ENCODE assay signal across 19 cellular contexts in the genomic region with DNA sequence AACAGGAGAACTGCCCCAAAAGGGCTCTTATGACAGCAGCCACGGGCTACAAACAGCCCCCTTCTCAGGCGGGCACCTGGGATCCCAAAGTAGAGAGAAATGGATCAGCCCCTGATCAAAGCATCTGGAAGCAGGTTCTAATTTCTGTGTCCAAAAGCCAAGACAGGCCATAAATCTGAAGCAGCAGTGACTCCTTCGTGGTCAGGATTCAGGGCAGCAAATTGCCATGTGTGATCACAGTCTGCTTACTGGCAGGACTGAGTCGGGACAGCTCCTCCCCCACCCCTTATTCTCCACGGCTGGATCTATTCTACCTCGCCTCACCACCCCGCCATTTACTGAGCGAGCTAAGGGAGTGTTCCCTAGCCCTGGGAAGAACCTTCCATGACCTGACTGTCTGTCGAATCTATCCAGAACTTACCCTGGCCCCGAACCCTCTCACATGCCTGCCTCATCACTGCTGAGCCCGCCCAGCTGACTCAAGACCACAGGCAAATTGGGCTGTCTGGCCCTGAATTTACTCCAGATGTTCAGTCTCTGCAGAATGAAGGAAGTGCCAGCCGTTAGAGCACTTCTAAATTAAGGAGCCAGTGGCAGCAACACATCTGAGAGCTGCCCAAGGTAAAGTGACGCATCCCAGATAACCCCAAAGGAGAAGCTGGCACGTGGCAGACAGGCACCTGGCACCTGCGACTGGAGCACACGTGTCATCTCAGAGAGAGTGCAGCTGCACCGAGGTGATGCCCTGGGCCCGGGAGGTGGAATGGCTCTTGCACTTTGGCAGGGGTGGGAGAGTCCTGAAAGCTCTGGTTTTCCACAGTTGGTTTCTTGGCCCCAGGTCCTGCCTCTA. TPM values are rescaled to one million over a fixed set of nuclear protein-coding genes. Genes with fewer than 3 reads are reported as not detected.
DNase-seq lines count a peak whose midpoint lies in the region; ATAC-seq and TF ChIP-seq lines count a peak whose summit lies in the region.
"Had no signal": no experiment of that assay in that cellular context is flagged by ENCODE, and none has a peak within 500 bp of the region (broad histone marks: within the 10 kb centered on the region; RNA-seq: fewer than 3 reads in every experiment).

No MANE protein-coding gene starts in this region.

- ATAC-seq in SK-N-SH treated with all-trans-retinoic acid at 6 μM for 48 hours (peak; percentile 10), foreskin keratinocyte (peak; percentile 52), HG02763 (IDR thresholded peaks at IDR 0.05; ENCODE audit: unreplicated experiment) (no peak)
- ATAC-seq in effector memory CD8-positive, alpha-beta T cell (replicated peaks) = no peak
- ATAC-seq: activated T-cell treated with anti-CD3 and anti-CD28 coated beads, Interleukin-2, amount 50 U/mL, for 72 hours had no signal

- peaks cover 52% of the 10 kb centered on the region for H3K27me3 ChIP-seq in foreskin keratinocyte
- H3K27me3 ChIP-seq: BE2C, thyroid gland had no signal

- peaks cover 3% of the 10 kb centered on the region in 2 donors for H3K4me1 Mint-ChIP-seq in effector memory CD8-positive, alpha-beta T cell (ENCODE audit: low read depth in 2 of 2)

- H3K4me3 Mint-ChIP-seq in effector memory CD8-positive, alpha-beta T cell = no peak overlapping the region
- H3K4me3 Mint-ChIP-seq: activated T-cell treated with anti-CD3 and anti-CD28 coated beads, Interleukin-2, amount 50 U/mL, for 72 hours had no signal

- POLR2A ChIA-PET in AG04449 (lab: Yijun Ruan, JAX) = interaction anchor here (1.9 kb wide), 1 partner anchor 18 kb away, joined by 4 read pairs; no protein-coding TSS in a partner anchor

- DNase-seq in AG04449 (ENCODE audit: low read depth, low spot score) = no peak
- DNase-seq in GM03348 (ENCODE audit: low spot score) = peak; percentile 87
- DNase-seq in foreskin keratinocyte = no peak
- no peak for DNase-seq in effector memory CD8-positive, alpha-beta T cell
- no peak for DNase-seq in globus pallidus (ENCODE audit: low spot score)
- DNase-seq in HuH-7.5 (ENCODE audit: low spot score) = no peak
- DNase-seq: activated T-cell treated with anti-CD3 and anti-CD28 coated beads, Interleukin-2, amount 50 U/mL, for 72 hours; amygdala; BE2C; dermis blood vessel endothelial cell; esophagus squamous epithelium; NCI-H2029 treated with DMSO at 0.1 percent for 48 hours; SIG-M5; T1000; thyroid gland had no signal

- no peak overlapping the region for H3K27ac Mint-ChIP-seq in effector memory CD8-positive, alpha-beta T cell
- H3K27ac Mint-ChIP-seq: activated T-cell treated with anti-CD3 and anti-CD28 coated beads, Interleukin-2, amount 50 U/mL, for 72 hours; progenitor cell of endocrine pancreas had no signal

- peaks cover 51 to 84% of the 10 kb centered on the region in 2 donors for H3K27me3 Mint-ChIP-seq in effector memory CD8-positive, alpha-beta T cell

- TF ChIP-seq CTCF in AG04449 (IDR thresholded peaks at IDR 0.05; ENCODE audit: insufficient read depth, low read length, missing control alignments) = no peak
- TF ChIP-seq CTCF in foreskin keratinocyte (conservative IDR thresholded peaks at IDR 0.05) = no peak

- peak overlapping the region; percentile 18 for H3K4me3 ChIP-seq in AG04449 (ENCODE audit: low read depth, low read length)
- H3K4me3 ChIP-seq: esophagus squamous epithelium, thyroid gland had no signal

- no peaks in the 10 kb centered on the region for H3K36me3 Mint-ChIP-seq in effector memory CD8-positive, alpha-beta T cell (ENCODE audit: insufficient read depth)

- H3K4me1 ChIP-seq in foreskin keratinocyte = no peaks in the 10 kb centered on the region

- no peaks in the 10 kb centered on the region for H3K9me3 Mint-ChIP-seq in effector memory CD8-positive, alpha-beta T cell
- H3K9me3 Mint-ChIP-seq: activated T-cell treated with anti-CD3 and anti-CD28 coated beads, Interleukin-2, amount 50 U/mL, for 72 hours had no signal

- no peak overlapping the region for H3K27ac ChIP-seq in foreskin keratinocyte
- H3K27ac ChIP-seq: esophagus squamous epithelium, KMS-11, thyroid gland had no signal

- CTCF ChIA-PET in AG04449 (lab: Yijun Ruan, JAX) = interaction anchor here (0.6 to 17.5 kb wide), 8 partner anchors 18 to 53 kb away, joined by 3 to 274 read pairs (median 4); no protein-coding TSS in a partner anchor

TF ChIP-seq in SK-N-SH treated with all-trans-retinoic acid at 6 μM for 48 hours, 23 proteins besides CTCF, POLR2A, EP300 and RAD21:
- TF ChIP-seq TCF4 (CRISPR knock-in tag; IDR thresholded peaks at IDR 0.05; ENCODE audit: borderline replicate concordance) (peak; percentile 55; the same call in 1 of the 2 replicates), BACH2 (CRISPR knock-in tag; IDR thresholded peaks at IDR 0.05; ENCODE audit: borderline replicate concordance) (no peak)
TF ChIP-seq in SK-N-SH treated with all-trans-retinoic acid at 6 μM for 48 hours: peak in this region for 1.

RNA-seq across cellular contexts. Expression of gene LRRC15, which starts 1.3 kb away (rescaled TPM):
- not detected in 2 replicates for total RNA-seq in foreskin keratinocyte
- not detected in 2 replicates for polyA plus RNA-seq in foreskin keratinocyte
- total RNA-seq: activated T-cell treated with anti-CD3 and anti-CD28 coated beads, Interleukin-2, amount 50 U/mL, for 72 hours; progenitor cell of endocrine pancreas had no signal

RNA-seq across cellular contexts. Expression of gene CPN2, which starts 17.1 kb away (rescaled TPM):
- total RNA-seq in foreskin keratinocyte = not detected in 2 replicates
- not detected in 2 replicates for polyA plus RNA-seq in foreskin keratinocyte
- total RNA-seq: activated T-cell treated with anti-CD3 and anti-CD28 coated beads, Interleukin-2, amount 50 U/mL, for 72 hours; dermis blood vessel endothelial cell; esophagus squamous epithelium; progenitor cell of endocrine pancreas; thyroid gland had no signal

RNA-seq across cellular contexts. Expression of gene GP5, which starts 30.8 kb away (rescaled TPM):
- not detected in 2 replicates for total RNA-seq in foreskin keratinocyte
- not detected in 2 replicates for polyA plus RNA-seq in foreskin keratinocyte

Comparison
In these comparisons a context has a peak if more than half of its experiments do, and no peak if none do; other contexts are left out.
1. ATAC-seq: peak in SK-N-SH treated with all-trans-retinoic acid at 6 μM for 48 hours (single experiment) and foreskin keratinocyte (single experiment); none in effector memory CD8-positive, alpha-beta T cell (single experiment) and HG02763 (single experiment).